In genomic region chr1:150619576-150620509, GRCh38 we compare ENCODE assay signal across 8 cellular contexts. TPM values are rescaled to one million over a fixed set of nuclear protein-coding genes. Genes with fewer than 3 reads are reported as not detected.
DNase-seq lines count a peak whose midpoint lies in the region; ATAC-seq and TF ChIP-seq lines count a peak whose summit lies in the region.

No MANE protein-coding gene starts in this region.

- peak overlapping the region in 1 of 2 experiments; percentile 21 for H3K18ac ChIP-seq in mesenchymal stem cell (ENCODE audit: low read depth in 1 of 2, low read length in 2 of 2)

- peaks cover 29 to 67% of the 10 kb centered on the region in 2 experiments for H3K36me3 ChIP-seq in mesenchymal stem cell (ENCODE audit: control insufficient read depth in 1 of 2, insufficient read depth in 2 of 2, low read depth in 1 of 2, low read length in 2 of 2)

- H2BK15ac ChIP-seq in mesenchymal stem cell (ENCODE audit: low read depth, poor library complexity, severe bottlenecking) = no peak overlapping the region

- H3K27me3 Mint-ChIP-seq in chondrocyte (ENCODE audit: low read depth) = no peaks in the 10 kb centered on the region

- peak overlapping the region; percentile 42 for H3K27ac ChIP-seq in mesenchymal stem cell (ENCODE audit: low read length, poor library complexity, severe bottlenecking)

- H3K4me1 Mint-ChIP-seq in chondrocyte (ENCODE audit: low read depth) = peaks cover 38% of the 10 kb centered on the region

- peaks cover 8% of the 10 kb centered on the region for H3K79me1 ChIP-seq in mesenchymal stem cell (replicated peaks; ENCODE audit: low read length, poor library complexity, severe bottlenecking)

- no peak overlapping the region for H3K4me3 Mint-ChIP-seq in chondrocyte (ENCODE audit: unreplicated experiment)

- peak overlapping the region; percentile 68 for H3K27ac Mint-ChIP-seq in chondrocyte (ENCODE audit: unreplicated experiment)

- no peak overlapping the region for H3K23ac ChIP-seq in mesenchymal stem cell (ENCODE audit: low read length in 2 of 2)

- H2BK120ac ChIP-seq in mesenchymal stem cell (ENCODE audit: low read depth, low read length) = no peak overlapping the region

- H3K4ac ChIP-seq in mesenchymal stem cell (ENCODE audit: low read depth in 1 of 2, low read length in 2 of 2) = no peak overlapping the region

- no peak overlapping the region for H2BK5ac ChIP-seq in mesenchymal stem cell (ENCODE audit: low read depth, low read length, poor library complexity, severe bottlenecking)

- WGBS in mesenchymal stem cell = 29% methylated on average over 4 of the region's 4 CpGs

- H3K14ac ChIP-seq in mesenchymal stem cell (ENCODE audit: low read length in 2 of 2) = no peak overlapping the region

- H3K4me1 ChIP-seq in mesenchymal stem cell (ENCODE audit: control insufficient read depth, insufficient read depth, low read depth, low read length) = peaks cover 4% of the 10 kb centered on the region

- H2AFZ ChIP-seq in mesenchymal stem cell (ENCODE audit: low read depth, low read length) = no peak overlapping the region

- peak overlapping the region in 1 of 2 experiments; percentile 53 for H3K4me3 ChIP-seq in mesenchymal stem cell (ENCODE audit: insufficient read depth in 1 of 2, low read depth in 1 of 2, low read length in 2 of 2)

- H3K9me3 Mint-ChIP-seq in chondrocyte (ENCODE audit: low read depth) = no peaks in the 10 kb centered on the region

- no peaks in the 10 kb centered on the region for H3K9me3 ChIP-seq in mesenchymal stem cell (ENCODE audit: control insufficient read depth, low read length)

- H3K9ac ChIP-seq in mesenchymal stem cell (ENCODE audit: low read length) = peak overlapping the region; percentile 82

- ATAC-seq in GM21526 (IDR thresholded peaks at IDR 0.05; ENCODE audit: low FRiP score, unreplicated experiment) = no peak

- H4K91ac ChIP-seq in mesenchymal stem cell (ENCODE audit: low read length) = no peak overlapping the region

- H4K8ac ChIP-seq in mesenchymal stem cell (ENCODE audit: low read length) = no peak overlapping the region

- H3K4me2 ChIP-seq in mesenchymal stem cell (ENCODE audit: low read length, poor library complexity, severe bottlenecking) = no peak overlapping the region

- H3K36me3 Mint-ChIP-seq in chondrocyte (ENCODE audit: low read depth) = peaks cover 20% of the 10 kb centered on the region

- TF ChIP-seq CTCF in chondrocyte (IDR thresholded peaks at IDR 0.05) = peak; percentile 73

- no peak overlapping the region for H2AK5ac ChIP-seq in mesenchymal stem cell (ENCODE audit: low read length, severe bottlenecking)

- H3K27me3 ChIP-seq in mesenchymal stem cell (ENCODE audit: control insufficient read depth in 1 of 2, insufficient read depth in 1 of 2, low read length in 2 of 2) = no peaks in the 10 kb centered on the region

- DNase-seq in SHP77 (lab: John Stamatoyannopoulos, UW) (peak; percentile 59 to 62), SHP77 treated with DMSO at 0.1 percent for 48 hours (lab: John Stamatoyannopoulos, UW) (no peak), OCI-M1 (lab: John Stamatoyannopoulos, UW) (peak; percentile 90), chondrocyte (ENCODE audit: low spot score) (no peak), mesenchymal stem cell (peak; percentile 79), middle frontal gyrus (ENCODE audit: extremely low spot score, low spot score) (no peak), NCI-H748 (lab: John Stamatoyannopoulos, UW; ENCODE audit: unreplicated experiment) (no peak)

- no peak overlapping the region for H2BK12ac ChIP-seq in mesenchymal stem cell (ENCODE audit: low read length in 2 of 2)

RNA-seq across cellular contexts. Expression of gene ENSA, which starts 9.6 kb away (rescaled TPM):
- 85.5 to 125 TPM (median 85.7 TPM) in 3 replicates for total RNA-seq in chondrocyte
- polyA plus RNA-seq in mesenchymal stem cell (2013, experiment 1 of 2) = 71.3 TPM
- polyA plus RNA-seq in mesenchymal stem cell (2013, experiment 2 of 2) = 71.6 TPM

RNA-seq across cellular contexts. Expression of gene MCL1, which starts 40.4 kb away (rescaled TPM):
- 211 to 264 TPM (median 255 TPM) in 3 replicates for total RNA-seq in chondrocyte
- polyA plus RNA-seq in mesenchymal stem cell (2013, experiment 1 of 2) = 229 TPM
- 224 TPM for polyA plus RNA-seq in mesenchymal stem cell (2013, experiment 2 of 2)

Comparison
In these comparisons a context has a peak if more than half of its experiments do, and no peak if none do; other contexts are left out.
1. DNase-seq: peak in SHP77 (2 of 2), OCI-M1 (single experiment) and mesenchymal stem cell (single experiment); none in SHP77 treated with DMSO at 0.1 percent for 48 hours (single experiment), chondrocyte (single experiment), middle frontal gyrus (single experiment) and NCI-H748 (single experiment).